24 cellular contexts compared by ENCODE assay signal in the genomic region with DNA sequence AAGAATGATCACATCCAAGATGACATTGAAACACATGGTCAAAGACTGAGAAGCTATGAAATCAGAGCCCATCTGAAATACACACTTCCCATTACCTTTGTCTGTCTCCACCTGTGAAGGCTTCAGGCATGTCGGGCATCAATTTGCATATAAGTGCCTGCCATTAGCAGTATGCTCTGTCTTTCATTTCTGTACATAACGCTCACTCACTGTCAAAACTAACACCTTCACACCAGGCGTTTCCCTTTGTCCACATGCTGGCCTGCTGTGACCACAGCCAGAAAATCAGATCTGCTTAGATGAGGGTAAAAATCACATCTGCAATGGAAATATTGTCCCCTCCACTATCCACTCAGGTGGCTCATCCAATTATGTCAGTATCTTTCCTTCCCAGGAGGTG.
A peak's percentile ranks its signal among the peaks of the same experiment; 100 is the strongest.
DNase-seq lines count a peak whose midpoint lies in the region; ATAC-seq and TF ChIP-seq lines count a peak whose summit lies in the region.
"Had no signal": no experiment of that assay in that cellular context is flagged by ENCODE, and none has a peak within 500 bp of the region (broad histone marks: within the 10 kb centered on the region; RNA-seq: fewer than 3 reads in every experiment).

No MANE protein-coding gene starts in this region.

- no peaks in the 10 kb centered on the region for H3K27me3 Mint-ChIP-seq in CD8-positive, alpha-beta T cell (ENCODE audit: low read depth)
- H3K27me3 Mint-ChIP-seq: CD4-positive, alpha-beta memory T cell; CD4-positive, CD25-positive, alpha-beta regulatory T cell had no signal

- TF ChIP-seq CTCF in coronary artery (IDR thresholded peaks at IDR 0.05): no peak
- TF ChIP-seq CTCF in CD8-positive, alpha-beta T cell (IDR thresholded peaks at IDR 0.05): no peak

- H3K4me1 ChIP-seq in CD8-positive, alpha-beta T cell (ENCODE audit: insufficient read depth, low read length): no peaks in the 10 kb centered on the region
- H3K4me1 ChIP-seq: BE2C, BLaER1 had no signal

- CTCF ChIA-PET in CD8-positive, alpha-beta T cell (lab: Charles Lee): no interaction called here

- no peaks in the 10 kb centered on the region for H3K36me3 ChIP-seq in CD8-positive, alpha-beta T cell (ENCODE audit: insufficient read depth, low read length)
- H3K36me3 ChIP-seq: BE2C, BLaER1 had no signal

- POLR2A ChIA-PET in CD8-positive, alpha-beta T cell (lab: Charles Lee): no interaction called here

- peaks cover 8% of the 10 kb centered on the region for H3K9me3 Mint-ChIP-seq in CD8-positive, alpha-beta T cell

- no peaks in the 10 kb centered on the region for H3K27me3 ChIP-seq in CD8-positive, alpha-beta T cell (ENCODE audit: insufficient read depth, low read length)
- H3K27me3 ChIP-seq: BE2C, BLaER1 had no signal

- H3K27ac Mint-ChIP-seq in CD8-positive, alpha-beta T cell: no peak overlapping the region
- H3K27ac Mint-ChIP-seq: CD14-positive monocyte; CD4-positive, CD25-positive, alpha-beta regulatory T cell had no signal

- no peak overlapping the region for H3K4me3 Mint-ChIP-seq in CD8-positive, alpha-beta T cell
- H3K4me3 Mint-ChIP-seq: CD14-positive monocyte; CD4-positive, alpha-beta memory T cell; CD4-positive, CD25-positive, alpha-beta regulatory T cell had no signal

- ATAC-seq in CD8-positive, alpha-beta T cell: no peak
- ATAC-seq: GM12878 had no signal

- no peaks in the 10 kb centered on the region for H3K36me3 Mint-ChIP-seq in CD8-positive, alpha-beta T cell
- H3K36me3 Mint-ChIP-seq: CD14-positive monocyte; CD4-positive, alpha-beta memory T cell; CD4-positive, CD25-positive, alpha-beta regulatory T cell had no signal

- no peak overlapping the region for H3K27ac ChIP-seq in coronary artery
- H3K27ac ChIP-seq in CD8-positive, alpha-beta T cell (ENCODE audit: low read depth, low read length): no peak overlapping the region
- H3K27ac ChIP-seq: BLaER1 had no signal

- H3K4me1 Mint-ChIP-seq in CD8-positive, alpha-beta T cell (ENCODE audit: low read depth): no peaks in the 10 kb centered on the region
- H3K4me1 Mint-ChIP-seq: CD14-positive monocyte; CD4-positive, alpha-beta memory T cell; CD4-positive, CD25-positive, alpha-beta regulatory T cell had no signal

- H3K4me3 ChIP-seq in coronary artery: no peak overlapping the region
- H3K4me3 ChIP-seq in CD8-positive, alpha-beta T cell (ENCODE audit: low read depth, low read length): no peak overlapping the region
- H3K4me3 ChIP-seq: BLaER1, GM12878 had no signal

- DNase-seq in NCI-H748 (lab: John Stamatoyannopoulos, UW; ENCODE audit: unreplicated experiment) (peak; percentile 19), NCI-H748 treated with DMSO at 0.1 percent for 48 hours (lab: John Stamatoyannopoulos, UW) (no peak), COR-L47 (lab: John Stamatoyannopoulos, UW) (peak; percentile 36), NCI-H146 (lab: John Stamatoyannopoulos, UW) (peak; percentile 31), NCI-H69 (lab: John Stamatoyannopoulos, UW) (peak; percentile 60), NCI-H2227 treated with DMSO at 0.1 percent for 48 hours (lab: John Stamatoyannopoulos, UW) (no peak), coronary artery (ENCODE audit: low spot score) (no peak)
- no peak for DNase-seq in CD8-positive, alpha-beta T cell
- DNase-seq: 8988T; ACHN; BE2C; C1 segment of cervical spinal cord; CD4-positive, alpha-beta memory T cell; CD4-positive, CD25-positive, alpha-beta regulatory T cell; DMS 273 treated with DMSO at 0.1 percent for 48 hours; DMS153; DMS53; DMS79; DND-41; EL; GDM1 had no signal

- no peaks in the 10 kb centered on the region for H3K9me3 ChIP-seq in CD8-positive, alpha-beta T cell (ENCODE audit: low read length)
- H3K9me3 ChIP-seq: BE2C had no signal

- intact Hi-C loops in CD8-positive, alpha-beta T cell (cut with DNase I, micrococcal nuclease): no loop called here

Comparison
In these comparisons a context has a peak if more than half of its experiments do, and no peak if none do; other contexts are left out.
1. DNase-seq: peak in NCI-H748 (single experiment), COR-L47 (single experiment), NCI-H146 (single experiment) and NCI-H69 (single experiment); none in NCI-H748 treated with DMSO at 0.1 percent for 48 hours (single experiment), NCI-H2227 treated with DMSO at 0.1 percent for 48 hours (single experiment), coronary artery (single experiment) and CD8-positive, alpha-beta T cell (0 of 7).